In the genomic region with DNA sequence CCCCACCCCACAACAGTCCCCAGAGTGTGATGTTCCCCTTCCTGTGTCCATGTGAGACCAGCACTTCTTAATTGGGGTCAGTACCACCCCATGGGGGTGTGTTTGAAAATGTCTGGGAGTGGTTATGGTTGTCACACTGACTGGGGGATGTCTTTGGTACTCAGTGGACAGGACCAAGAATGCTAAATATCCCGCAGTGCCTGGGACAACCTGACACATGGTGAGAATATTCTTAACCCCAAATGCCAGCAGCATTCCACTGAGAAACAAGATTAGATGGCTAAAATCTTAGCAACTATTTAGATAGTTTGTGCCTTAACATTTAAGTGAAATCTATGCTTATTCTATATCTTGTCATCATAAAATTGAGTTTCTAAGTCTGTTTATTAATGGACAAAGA, we compare ENCODE assay signal across 25 cellular contexts.
"Had no signal": no experiment of that assay in that cellular context is flagged by ENCODE, and none has a peak within 500 bp of the region (broad histone marks: within the 10 kb centered on the region; RNA-seq: fewer than 3 reads in every experiment).

No MANE protein-coding gene starts in this region.

- H3K9ac ChIP-seq: KMS-11, SK-N-SH had no signal

- H3K36me3 Mint-ChIP-seq: activated naive CD8-positive, alpha-beta T cell treated with anti-CD3 and anti-CD28 coated beads, Interleukin-2, amount 10 ng/mL, durations not matched to agents 7 days and 5 days had no signal

- H3K27ac ChIP-seq: adrenal gland, body of pancreas, KMS-11, Peyer's patch, RWPE1, SJCRH30, WERI-Rb-1 had no signal

- H3K27me3 ChIP-seq: adrenal gland, body of pancreas, Peyer's patch, SJCRH30 had no signal

- H3K27me3 Mint-ChIP-seq: activated CD4-positive, alpha-beta T cell treated with anti-CD3 and anti-CD28 coated beads for 36 hours had no signal

- H3K27ac Mint-ChIP-seq: activated CD4-positive, alpha-beta T cell treated with anti-CD3 and anti-CD28 coated beads for 36 hours; activated CD8-positive, alpha-beta T cell treated with anti-CD3 and anti-CD28 coated beads, Interleukin-2, amount 10 ng/mL, durations not matched to agents 7 days and 5 days; activated naive CD8-positive, alpha-beta T cell treated with anti-CD3 and anti-CD28 coated beads, Interleukin-2, amount 10 ng/mL, durations not matched to agents 7 days and 5 days had no signal

- H3K36me3 ChIP-seq: adrenal gland, Peyer's patch, SJCRH30, WERI-Rb-1 had no signal

- H3K4me2 ChIP-seq: KMS-11, SK-N-SH had no signal

- H3K4me3 ChIP-seq: adrenal gland, body of pancreas, Peyer's patch, SJCRH30 had no signal

- H3K9me3 Mint-ChIP-seq: activated naive CD8-positive, alpha-beta T cell treated with anti-CD3 and anti-CD28 coated beads, Interleukin-2, amount 10 ng/mL, durations not matched to agents 7 days and 5 days had no signal

- H3K4me3 Mint-ChIP-seq: activated CD4-positive, alpha-beta T cell treated with anti-CD3 and anti-CD28 coated beads for 36 hours; activated CD8-positive, alpha-beta T cell treated with anti-CD3 and anti-CD28 coated beads, Interleukin-2, amount 10 ng/mL, durations not matched to agents 7 days and 5 days; activated naive CD8-positive, alpha-beta T cell treated with anti-CD3 and anti-CD28 coated beads, Interleukin-2, amount 10 ng/mL, durations not matched to agents 7 days and 5 days had no signal

- H3K4me1 ChIP-seq: body of pancreas, SJCRH30 had no signal

- ATAC-seq: activated CD4-positive, alpha-beta T cell treated with anti-CD3 and anti-CD28 coated beads for 36 hours; activated CD8-positive, alpha-beta T cell treated with anti-CD3 and anti-CD28 coated beads, Interleukin-2, amount 10 ng/mL, durations not matched to agents 7 days and 5 days; body of pancreas had no signal

- H3K9me3 ChIP-seq: adrenal gland, body of pancreas, Peyer's patch, SJCRH30, SK-N-SH had no signal

- DNase-seq: activated CD4-positive, alpha-beta T cell treated with anti-CD3 and anti-CD28 coated beads for 36 hours; activated CD4-positive, alpha-beta T cell treated with anti-CD3 and anti-CD28 coated beads, Interleukin-2, amount 50 U/mL, for 4 hours; activated CD8-positive, alpha-beta memory T cell treated with anti-CD3 and anti-CD28 coated beads, Interleukin-2, amount 50 U/mL, for 48 hours; activated CD8-positive, alpha-beta T cell treated with anti-CD3 and anti-CD28 coated beads, Interleukin-2, amount 10 ng/mL, durations not matched to agents 7 days and 5 days; activated naive CD4-positive, alpha-beta T cell treated with anti-CD3 and anti-CD28 coated beads, Interleukin-2, amount 50 U/mL, for 16 hours; activated naive CD8-positive, alpha-beta T cell treated with anti-CD3 and anti-CD28 coated beads, Interleukin-2, amount 10 ng/mL, durations not matched to agents 7 days and 5 days; activated T-cell treated with anti-CD3 and anti-CD28 coated beads, Interleukin-2, amount 50 U/mL, for 1 hour; adrenal gland; aorta; body of pancreas; NCI-H1092; NCI-H1417 treated with DMSO at 0.1 percent for 48 hours; NCI-H1694; NCI-H2029; NCI-H510A treated with DMSO at 0.1 percent for 48 hours; NCI-H69; NK-92 treated with Interleukin-12 subunit alpha and Interleukin-12 subunit beta, amount 100 ng/mL, for 24 hours; Peyer's patch; Right ventricle myocardium superior; SJCRH30; SK-N-SH; T-helper 1 cell; WERI-Rb-1 had no signal
